ENCODE assay signal across 1 cellular context in the genomic region with DNA sequence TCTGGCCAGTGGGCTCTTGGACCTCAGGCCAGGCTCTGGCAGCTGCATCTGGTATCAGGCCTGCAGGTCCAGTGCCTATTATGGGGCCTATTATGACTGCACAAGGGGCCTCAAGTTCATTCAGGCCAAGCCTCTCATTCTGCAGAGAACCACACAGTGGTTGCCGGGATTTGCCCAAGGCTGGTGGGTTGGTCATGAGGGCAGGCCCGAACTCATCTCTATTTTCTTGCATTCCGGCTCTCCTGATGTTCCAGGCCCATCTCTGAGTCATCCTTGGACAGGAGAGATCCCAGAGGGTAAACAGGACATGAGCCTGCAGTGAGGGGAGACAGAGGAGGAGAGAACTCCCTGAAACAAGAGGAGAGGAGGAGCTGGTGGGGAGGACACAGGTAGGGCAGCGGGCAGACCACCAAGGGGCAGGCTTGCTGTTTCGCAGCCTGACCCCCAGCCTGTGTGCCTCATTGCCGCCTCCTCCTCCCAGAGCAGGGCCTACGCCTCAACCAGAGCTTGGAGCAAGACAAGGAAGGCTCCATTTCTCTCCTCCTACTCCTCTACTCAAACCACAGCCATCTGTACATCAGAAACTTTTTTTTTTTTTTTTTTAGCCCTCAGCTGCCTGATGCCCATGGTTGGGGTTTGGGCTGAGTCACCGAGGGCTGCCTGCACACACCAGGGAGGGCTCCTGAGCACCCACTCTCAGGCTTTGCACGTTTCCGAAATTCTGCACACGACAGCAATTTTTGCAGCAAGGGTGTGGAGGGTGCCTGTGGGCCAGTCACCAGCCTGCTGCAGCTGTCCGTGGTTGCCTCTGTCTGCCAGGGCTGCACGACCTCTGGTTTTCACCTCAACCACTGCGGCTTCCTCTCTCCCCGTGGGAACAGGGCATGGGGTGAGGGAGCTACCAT.
TF ChIP-seq lines count a peak whose summit lies in the region.

No MANE protein-coding gene starts in this region.

TF ChIP-seq in K562, 482 proteins besides CTCF, POLR2A, EP300 and RAD21 (continued from another document):
- TF ChIP-seq, protein P1, sequence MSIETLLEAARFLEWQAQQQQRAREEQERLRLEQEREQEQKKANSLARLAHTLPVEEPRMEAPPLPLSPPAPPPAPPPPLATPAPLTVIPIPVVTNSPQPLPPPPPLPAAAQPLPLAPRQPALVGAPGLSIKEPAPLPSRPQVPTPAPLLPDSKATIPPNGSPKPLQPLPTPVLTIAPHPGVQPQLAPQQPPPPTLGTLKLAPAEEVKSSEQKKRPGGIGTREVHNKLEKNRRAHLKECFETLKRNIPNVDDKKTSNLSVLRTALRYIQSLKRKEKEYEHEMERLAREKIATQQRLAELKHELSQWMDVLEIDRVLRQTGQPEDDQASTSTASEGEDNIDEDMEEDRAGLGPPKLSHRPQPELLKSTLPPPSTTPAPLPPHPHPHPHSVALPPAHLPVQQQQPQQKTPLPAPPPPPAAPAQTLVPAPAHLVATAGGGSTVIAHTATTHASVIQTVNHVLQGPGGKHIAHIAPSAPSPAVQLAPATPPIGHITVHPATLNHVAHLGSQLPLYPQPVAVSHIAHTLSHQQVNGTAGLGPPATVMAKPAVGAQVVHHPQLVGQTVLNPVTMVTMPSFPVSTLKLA (conservative IDR thresholded peaks at IDR 0.05) = no peak
- TF ChIP-seq C11orf30 (IDR thresholded peaks at IDR 0.05; ENCODE audit: low read depth) = peak; percentile 34
- no peak for TF ChIP-seq ZNF764 (CRISPR knock-in tag; IDR thresholded peaks at IDR 0.05; ENCODE audit: low read depth)
- TF ChIP-seq KLF6 (CRISPR knock-in tag; IDR thresholded peaks at IDR 0.05; ENCODE audit: borderline replicate concordance) = no peak
- TF ChIP-seq, protein P2, sequence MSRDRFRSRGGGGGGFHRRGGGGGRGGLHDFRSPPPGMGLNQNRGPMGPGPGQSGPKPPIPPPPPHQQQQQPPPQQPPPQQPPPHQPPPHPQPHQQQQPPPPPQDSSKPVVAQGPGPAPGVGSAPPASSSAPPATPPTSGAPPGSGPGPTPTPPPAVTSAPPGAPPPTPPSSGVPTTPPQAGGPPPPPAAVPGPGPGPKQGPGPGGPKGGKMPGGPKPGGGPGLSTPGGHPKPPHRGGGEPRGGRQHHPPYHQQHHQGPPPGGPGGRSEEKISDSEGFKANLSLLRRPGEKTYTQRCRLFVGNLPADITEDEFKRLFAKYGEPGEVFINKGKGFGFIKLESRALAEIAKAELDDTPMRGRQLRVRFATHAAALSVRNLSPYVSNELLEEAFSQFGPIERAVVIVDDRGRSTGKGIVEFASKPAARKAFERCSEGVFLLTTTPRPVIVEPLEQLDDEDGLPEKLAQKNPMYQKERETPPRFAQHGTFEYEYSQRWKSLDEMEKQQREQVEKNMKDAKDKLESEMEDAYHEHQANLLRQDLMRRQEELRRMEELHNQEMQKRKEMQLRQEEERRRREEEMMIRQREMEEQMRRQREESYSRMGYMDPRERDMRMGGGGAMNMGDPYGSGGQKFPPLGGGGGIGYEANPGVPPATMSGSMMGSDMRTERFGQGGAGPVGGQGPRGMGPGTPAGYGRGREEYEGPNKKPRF (IDR thresholded peaks at IDR 0.05; ENCODE audit: low read depth, low read length) = no peak
- TF ChIP-seq THRAP3 (IDR thresholded peaks at IDR 0.05; ENCODE audit: borderline replicate concordance) = no peak
- TF ChIP-seq ZNF717 (CRISPR knock-in tag; IDR thresholded peaks at IDR 0.05) = no peak
- TF ChIP-seq POLR2H (tag; IDR thresholded peaks at IDR 0.05; ENCODE audit: low read depth) = no peak
